In genomic region chr2:239316562-239317465, GRCh38 we compare ENCODE assay signal across 8 cellular contexts.
A peak's percentile ranks its signal among the peaks of the same experiment; 100 is the strongest.
DNase-seq lines count a peak whose midpoint lies in the region; ATAC-seq, FAIRE-seq and TF ChIP-seq lines count a peak whose summit lies in the region.

No MANE protein-coding gene starts in this region.

- WGBS in transverse colon (ENCODE audit: low coverage in 1 of 2), 2 donors: 58 to 72% methylated on average over 5 to 20 of the region's 20 CpGs

- H3K27me3 ChIP-seq in mucosa of stomach (ENCODE audit: control insufficient read depth, insufficient read depth, low read length) (no peaks in the 10 kb centered on the region), transverse colon (no peaks in the 10 kb centered on the region)

- peaks cover 4% of the 10 kb centered on the region for H3K36me3 Mint-ChIP-seq in effector memory CD8-positive, alpha-beta T cell (ENCODE audit: insufficient read depth)

- H3K36me3 ChIP-seq in mucosa of stomach (ENCODE audit: control insufficient read depth, insufficient read depth, low read length) (no peaks in the 10 kb centered on the region), transverse colon (no peaks in the 10 kb centered on the region)

- ATAC-seq in effector memory CD8-positive, alpha-beta T cell (replicated peaks): no peak
- no peak for ATAC-seq in HG03025 (IDR thresholded peaks at IDR 0.05; ENCODE audit: low FRiP score, unreplicated experiment)

- H3K27ac Mint-ChIP-seq in effector memory CD8-positive, alpha-beta T cell: peak overlapping the region; percentile 25 to 73

- H3K4me3 ChIP-seq in mucosa of stomach (ENCODE audit: low read length) (no peak overlapping the region), transverse colon (no peak overlapping the region)

- peak overlapping the region in 1 of 2 donors; percentile 22 for H3K4me3 Mint-ChIP-seq in effector memory CD8-positive, alpha-beta T cell

- H3K4me1 ChIP-seq in mucosa of stomach (ENCODE audit: control insufficient read depth, insufficient read depth, low read length): peaks cover 25% of the 10 kb centered on the region
- H3K4me1 ChIP-seq in transverse colon: peaks cover 17 to 63% (median 26%) of the 10 kb centered on the region in 4 donors

- FAIRE-seq in GM12891 (lab: Jason Lieb, UNC): no peak

- peak overlapping the region; percentile 37 for H3K9ac ChIP-seq in mucosa of stomach (ENCODE audit: low read length)

- H3K27ac ChIP-seq in transverse colon: peak overlapping the region; percentile 63 to 81 (median 74)

- H3K4me1 Mint-ChIP-seq in effector memory CD8-positive, alpha-beta T cell (ENCODE audit: low read depth in 2 of 2): peaks cover 35 to 36% of the 10 kb centered on the region in 2 donors

- intact Hi-C loops in transverse colon (cut with DNase I; ENCODE audit: low total_unique reads): no loop called here

- peaks cover 0 to 3% of the 10 kb centered on the region in 2 donors for H3K9me3 Mint-ChIP-seq in effector memory CD8-positive, alpha-beta T cell

- no peaks in the 10 kb centered on the region for H3K27me3 Mint-ChIP-seq in effector memory CD8-positive, alpha-beta T cell

- no peak for TF ChIP-seq EP300 in transverse colon (IDR thresholded peaks at IDR 0.05; ENCODE audit: low read depth)

- peak; percentile 37 for DNase-seq in activated CD8-positive, alpha-beta memory T cell treated with anti-CD3 and anti-CD28 coated beads for 24 hours
- DNase-seq in activated CD8-positive, alpha-beta memory T cell treated with anti-CD3 and anti-CD28 coated beads, Interleukin-2, amount 50 U/mL, for 4 hours: no peak
- no peak for DNase-seq in effector memory CD8-positive, alpha-beta T cell
- DNase-seq in transverse colon: no peak
- DNase-seq in GM12891 (ENCODE audit: insufficient read length, low spot score): no peak
- no peak for DNase-seq in NCI-H1930 (lab: John Stamatoyannopoulos, UW)

- H3K9me3 ChIP-seq in mucosa of stomach (ENCODE audit: control insufficient read depth, low read length): no peaks in the 10 kb centered on the region
- H3K9me3 ChIP-seq in transverse colon: no peaks in the 10 kb centered on the region

- TF ChIP-seq CTCF in transverse colon (IDR thresholded peaks at IDR 0.05): no peak

- in situ Hi-C loops in transverse colon (cut with MboI; ENCODE audit: low pct_ligation_motif_present in 1 of 4, low pct_unique_long_range_greater_than_20kb in 1 of 4, low sequenced_read_pairs in 3 of 4): no loop called here

- TF ChIP-seq POLR2A in transverse colon (IDR thresholded peaks at IDR 0.05): no peak
- TF ChIP-seq POLR2A in GM12891 (IDR thresholded peaks at IDR 0.05; ENCODE audit: low read depth, low read length): no peak

TF ChIP-seq in GM12891, 5 proteins besides CTCF, POLR2A, EP300 and RAD21:
- TF ChIP-seq POU2F2 (IDR thresholded peaks at IDR 0.05; ENCODE audit: low read depth, low read length) (no peak), SPI1 (IDR thresholded peaks at IDR 0.05; ENCODE audit: low read depth, low read length) (no peak), PAX5 (IDR thresholded peaks at IDR 0.05; ENCODE audit: insufficient read depth, low read length, severe bottlenecking) (no peak), POLR2AphosphoS5 (IDR thresholded peaks at IDR 0.05; ENCODE audit: low read depth, low read length) (no peak), TAF1 (IDR thresholded peaks at IDR 0.05; ENCODE audit: low read depth, low read length) (no peak)
